34 cellular contexts compared by ENCODE assay signal in genomic region chr14:63343878-63344277, GRCh38. TPM values are rescaled to one million over a fixed set of nuclear protein-coding genes. Genes with fewer than 3 reads are reported as not detected.
A peak's percentile ranks its signal among the peaks of the same experiment; 100 is the strongest.
DNase-seq lines count a peak whose midpoint lies in the region; ATAC-seq, FAIRE-seq and TF ChIP-seq lines count a peak whose summit lies in the region.
"Had no signal": no experiment of that assay in that cellular context is flagged by ENCODE, and none has a peak within 500 bp of the region (broad histone marks: within the 10 kb centered on the region; RNA-seq: fewer than 3 reads in every experiment).

No MANE protein-coding gene starts in this region.

- H3K9me2 ChIP-seq in PC-9 (ENCODE audit: insufficient read depth) = no peaks in the 10 kb centered on the region

- H2AFZ ChIP-seq in PC-9 = no peak overlapping the region

- no peak for ATAC-seq in GM21528 (IDR thresholded peaks at IDR 0.05; ENCODE audit: low FRiP score, unreplicated experiment)
- ATAC-seq: activated CD8-positive, alpha-beta T cell treated with anti-CD3 and anti-CD28 coated beads, Interleukin-2, amount 10 ng/mL, durations not matched to agents 7 days and 5 days; left ventricle myocardium superior; naive thymus-derived CD8-positive, alpha-beta T cell; SK-N-SH treated with all-trans-retinoic acid at 6 μM for 48 hours; T-helper 17 cell had no signal

- intact Hi-C loops in PC-9 (cut with micrococcal nuclease; ENCODE audit: unreplicated experiment) = no loop called here

- peak; percentile 5 for DNase-seq in AG04449 (ENCODE audit: low read depth, low spot score)
- peak; percentile 68 for DNase-seq in NCI-H1694 (lab: John Stamatoyannopoulos, UW)
- DNase-seq in bronchial epithelial cell (ENCODE audit: low read depth) = peak; percentile 75
- DNase-seq in foreskin melanocyte = peak; percentile 51
- no peak for DNase-seq in activated naive CD4-positive, alpha-beta T cell treated with Interleukin-2 at 50 U/mL for 16 hours
- DNase-seq in LoVo (ENCODE audit: low spot score) = no peak
- no peak for DNase-seq in PC-9
- DNase-seq: activated CD4-positive, CD25-positive, alpha-beta regulatory T cell treated with anti-CD3 and anti-CD28 coated beads, Interleukin-2, amount 50 U/mL, for 72 hours; activated CD8-positive, alpha-beta T cell treated with anti-CD3 and anti-CD28 coated beads, Interleukin-2, amount 10 ng/mL, durations not matched to agents 7 days and 5 days; activated naive CD8-positive, alpha-beta T cell treated with anti-CD3 and anti-CD28 coated beads, Interleukin-2, amount 10 ng/mL, durations not matched to agents 7 days and 5 days; AML-193; CD4-positive, alpha-beta memory T cell; DMS 273 treated with DMSO at 0.1 percent for 48 hours; effector memory CD4-positive, alpha-beta T cell; H7; islet precursor cell; KG1; left ventricle myocardium superior; naive thymus-derived CD8-positive, alpha-beta T cell; NCI-H1417 treated with DMSO at 0.1 percent for 48 hours; stimulated activated CD4-positive, alpha-beta T cell treated with anti-CD3 and anti-CD28 coated beads, Interleukin-2, amount 100 ng/mL, for 24 hours; T-helper 17 cell; transverse colon had no signal

- no peaks in the 10 kb centered on the region for H4K20me1 ChIP-seq in PC-9 (ENCODE audit: insufficient read depth)

- H3K4me1 ChIP-seq in PC-9 (replicated peaks; ENCODE audit: insufficient read depth) = no peaks in the 10 kb centered on the region
- H3K4me1 ChIP-seq: esophagus muscularis mucosa, transverse colon had no signal

- H3K27me3 ChIP-seq in bronchial epithelial cell (ENCODE audit: control insufficient read depth, insufficient read depth, low read length) (peaks cover 2% of the 10 kb centered on the region), PC-9 (ENCODE audit: insufficient read depth, low read depth) (no peaks in the 10 kb centered on the region)
- H3K27me3 ChIP-seq: esophagus muscularis mucosa had no signal

- CTCF ChIA-PET in AG04449 (lab: Yijun Ruan, JAX) (no interaction called here), PC-9 (lab: Charles Lee) (no interaction called here)

- no peak overlapping the region for H3K27ac ChIP-seq in PC-9
- H3K27ac ChIP-seq: esophagus muscularis mucosa, transverse colon had no signal

- BruUV-seq in PC-9 (replicated peaks; lab: Mats Ljungman, UMichigan) = no TSS peak

- no peak overlapping the region for H3K4me2 ChIP-seq in PC-9
- H3K4me2 ChIP-seq: smooth muscle cell had no signal

- TF ChIP-seq CTCF in AG04449 (IDR thresholded peaks at IDR 0.05; ENCODE audit: insufficient read depth, low read length, missing control alignments) (no peak), bronchial epithelial cell (IDR thresholded peaks at IDR 0.05; ENCODE audit: insufficient read depth, low read length, severe bottlenecking) (no peak), PC-9 (conservative IDR thresholded peaks at IDR 0.05) (no peak)

- no peaks in the 10 kb centered on the region for H3K9me3 ChIP-seq in PC-9 (ENCODE audit: insufficient read depth, low read depth)
- H3K9me3 ChIP-seq: esophagus muscularis mucosa, transverse colon had no signal

- no peaks in the 10 kb centered on the region for H3K36me3 ChIP-seq in bronchial epithelial cell (ENCODE audit: control insufficient read depth, insufficient read depth, low read length)
- H3K36me3 ChIP-seq in PC-9 (ENCODE audit: low read depth) = no peaks in the 10 kb centered on the region
- H3K36me3 ChIP-seq: esophagus muscularis mucosa, transverse colon had no signal

- no peak for FAIRE-seq in bronchial epithelial cell (lab: Jason Lieb, UNC)
- FAIRE-seq: G401.6, GM19239 had no signal

- H3F3A ChIP-seq in PC-9 (ENCODE audit: insufficient read depth, low read depth) = no peaks in the 10 kb centered on the region

- H3K4me3 ChIP-seq in AG04449 (ENCODE audit: low read depth, low read length) (no peak overlapping the region), bronchial epithelial cell (ENCODE audit: low read depth, low read length) (no peak overlapping the region), PC-9 (no peak overlapping the region)
- H3K4me3 ChIP-seq: esophagus muscularis mucosa, smooth muscle cell, transverse colon had no signal

- POLR2A ChIA-PET in AG04449 (lab: Yijun Ruan, JAX) (no interaction called here), PC-9 (lab: Charles Lee; ENCODE audit: unreplicated experiment) (no interaction called here)

- no peaks in the 10 kb centered on the region for H3K79me2 ChIP-seq in PC-9 (ENCODE audit: low read depth)

RNA-seq across cellular contexts. Expression of gene GPHB5, which starts 25.1 kb away (rescaled TPM):
- not detected in 2 replicates for total RNA-seq in bronchial epithelial cell
- not detected in 2 replicates for total RNA-seq in PC-9 (2021)
- total RNA-seq: A172; activated CD8-positive, alpha-beta T cell treated with anti-CD3 and anti-CD28 coated beads, Interleukin-2, amount 10 ng/mL, durations not matched to agents 7 days and 5 days; activated naive CD8-positive, alpha-beta T cell treated with anti-CD3 and anti-CD28 coated beads, Interleukin-2, amount 10 ng/mL, durations not matched to agents 7 days and 5 days; activated T-helper 2 cell treated with anti-CD3 and anti-CD28 coated beads, Interferon-gamma antibody, Interleukin-2, Interleukin-4, amounts not matched to agents 10 μg/mL and 5 μg/mL and 100 μg/mL, durations not matched to agents 14 hours and 24 hours and 36 hours; CD4-positive, alpha-beta memory T cell; esophagus muscularis mucosa; H7; left ventricle myocardium superior; mesothelial cell of epicardium; naive thymus-derived CD8-positive, alpha-beta T cell; osteoblast; renal cortical epithelial cell; smooth muscle cell; T-helper 17 cell; transverse colon had no signal

Comparison
In these comparisons a context has a peak if more than half of its experiments do, and no peak if none do; other contexts are left out.
1. DNase-seq: peak in AG04449 (single experiment), NCI-H1694 (single experiment), bronchial epithelial cell (single experiment) and foreskin melanocyte (single experiment); none in activated naive CD4-positive, alpha-beta T cell treated with Interleukin-2 at 50 U/mL for 16 hours (single experiment), LoVo (single experiment) and PC-9 (0 of 2).